ENCODE assay signal across 1 cellular context in genomic region chr1:4447778-4448360, GRCh38.
TF ChIP-seq lines count a peak whose summit lies in the region.

No MANE protein-coding gene starts in this region.

TF ChIP-seq in GM23338, 12 proteins besides CTCF, POLR2A, EP300 and RAD21 (continued from another document):
- TF ChIP-seq ETS1 (IDR thresholded peaks at IDR 0.05): no peak
- no peak for TF ChIP-seq ZNF114 (CRISPR knock-in tag; IDR thresholded peaks at IDR 0.05)
TF ChIP-seq in GM23338: peak in this region for 0.
